In the genomic region with DNA sequence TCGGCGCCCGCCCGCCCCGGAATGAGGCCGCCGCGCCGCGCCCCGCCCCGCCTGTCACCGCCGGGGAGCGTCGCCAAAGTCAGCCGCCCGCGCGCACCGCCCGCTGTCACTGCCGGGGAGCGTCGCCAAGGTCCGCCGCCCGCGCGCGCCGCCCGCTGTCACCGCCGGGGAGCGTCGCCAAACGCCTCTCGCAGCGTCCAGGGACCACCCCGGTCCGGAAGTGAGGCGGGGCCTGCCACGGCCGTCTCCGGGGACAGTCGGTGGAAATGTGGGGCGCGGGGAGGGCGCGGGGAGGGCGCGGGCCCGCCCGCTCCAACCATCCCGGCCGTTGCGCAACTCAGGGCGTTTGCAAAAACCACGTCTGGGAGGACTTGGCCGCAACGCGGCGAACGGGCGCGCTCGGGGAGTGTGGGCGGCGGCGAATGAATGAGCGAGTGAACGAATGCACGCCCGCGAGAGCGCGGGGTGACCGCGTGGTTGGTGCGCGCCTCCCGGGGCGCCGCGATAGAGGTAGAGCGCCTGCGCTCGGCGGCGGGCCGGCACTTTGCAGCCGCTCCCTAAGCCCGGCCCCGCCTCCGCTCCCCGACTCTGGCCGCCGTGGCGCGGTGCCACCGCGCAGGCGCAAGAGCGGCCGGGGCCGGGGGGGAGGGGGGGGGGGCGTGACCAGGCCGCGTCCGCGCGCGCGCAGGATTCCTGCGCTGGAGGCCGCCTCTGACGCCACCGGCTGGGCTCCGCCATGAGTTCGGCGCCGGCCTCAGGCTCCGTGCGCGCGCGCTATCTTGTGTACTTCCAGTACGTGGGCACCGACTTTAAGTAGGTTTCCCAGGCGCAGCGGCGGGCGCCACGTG, we compare ENCODE assay signal across 1 cellular context.
TF ChIP-seq lines count a peak whose summit lies in the region.

A gene with protein sequence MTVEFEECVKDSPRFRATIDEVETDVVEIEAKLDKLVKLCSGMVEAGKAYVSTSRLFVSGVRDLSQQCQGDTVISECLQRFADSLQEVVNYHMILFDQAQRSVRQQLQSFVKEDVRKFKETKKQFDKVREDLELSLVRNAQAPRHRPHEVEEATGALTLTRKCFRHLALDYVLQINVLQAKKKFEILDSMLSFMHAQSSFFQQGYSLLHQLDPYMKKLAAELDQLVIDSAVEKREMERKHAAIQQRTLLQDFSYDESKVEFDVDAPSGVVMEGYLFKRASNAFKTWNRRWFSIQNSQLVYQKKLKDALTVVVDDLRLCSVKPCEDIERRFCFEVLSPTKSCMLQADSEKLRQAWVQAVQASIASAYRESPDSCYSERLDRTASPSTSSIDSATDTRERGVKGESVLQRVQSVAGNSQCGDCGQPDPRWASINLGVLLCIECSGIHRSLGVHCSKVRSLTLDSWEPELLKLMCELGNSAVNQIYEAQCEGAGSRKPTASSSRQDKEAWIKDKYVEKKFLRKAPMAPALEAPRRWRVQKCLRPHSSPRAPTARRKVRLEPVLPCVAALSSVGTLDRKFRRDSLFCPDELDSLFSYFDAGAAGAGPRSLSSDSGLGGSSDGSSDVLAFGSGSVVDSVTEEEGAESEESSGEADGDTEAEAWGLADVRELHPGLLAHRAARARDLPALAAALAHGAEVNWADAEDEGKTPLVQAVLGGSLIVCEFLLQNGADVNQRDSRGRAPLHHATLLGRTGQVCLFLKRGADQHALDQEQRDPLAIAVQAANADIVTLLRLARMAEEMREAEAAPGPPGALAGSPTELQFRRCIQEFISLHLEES (minus strand): TSS at position 23 of the 848 bp plus-strand sequence. CDS start 115 bp downstream, outside the sequence.
Gene PUSL1 (plus strand): TSS at position 690 of the 848 bp plus-strand sequence. CDS start 47 bp downstream, at position 737.

TF ChIP-seq in Ishikawa, 13 proteins besides CTCF, POLR2A, EP300 and RAD21 (continued from another document):
- TF ChIP-seq, protein P1, sequence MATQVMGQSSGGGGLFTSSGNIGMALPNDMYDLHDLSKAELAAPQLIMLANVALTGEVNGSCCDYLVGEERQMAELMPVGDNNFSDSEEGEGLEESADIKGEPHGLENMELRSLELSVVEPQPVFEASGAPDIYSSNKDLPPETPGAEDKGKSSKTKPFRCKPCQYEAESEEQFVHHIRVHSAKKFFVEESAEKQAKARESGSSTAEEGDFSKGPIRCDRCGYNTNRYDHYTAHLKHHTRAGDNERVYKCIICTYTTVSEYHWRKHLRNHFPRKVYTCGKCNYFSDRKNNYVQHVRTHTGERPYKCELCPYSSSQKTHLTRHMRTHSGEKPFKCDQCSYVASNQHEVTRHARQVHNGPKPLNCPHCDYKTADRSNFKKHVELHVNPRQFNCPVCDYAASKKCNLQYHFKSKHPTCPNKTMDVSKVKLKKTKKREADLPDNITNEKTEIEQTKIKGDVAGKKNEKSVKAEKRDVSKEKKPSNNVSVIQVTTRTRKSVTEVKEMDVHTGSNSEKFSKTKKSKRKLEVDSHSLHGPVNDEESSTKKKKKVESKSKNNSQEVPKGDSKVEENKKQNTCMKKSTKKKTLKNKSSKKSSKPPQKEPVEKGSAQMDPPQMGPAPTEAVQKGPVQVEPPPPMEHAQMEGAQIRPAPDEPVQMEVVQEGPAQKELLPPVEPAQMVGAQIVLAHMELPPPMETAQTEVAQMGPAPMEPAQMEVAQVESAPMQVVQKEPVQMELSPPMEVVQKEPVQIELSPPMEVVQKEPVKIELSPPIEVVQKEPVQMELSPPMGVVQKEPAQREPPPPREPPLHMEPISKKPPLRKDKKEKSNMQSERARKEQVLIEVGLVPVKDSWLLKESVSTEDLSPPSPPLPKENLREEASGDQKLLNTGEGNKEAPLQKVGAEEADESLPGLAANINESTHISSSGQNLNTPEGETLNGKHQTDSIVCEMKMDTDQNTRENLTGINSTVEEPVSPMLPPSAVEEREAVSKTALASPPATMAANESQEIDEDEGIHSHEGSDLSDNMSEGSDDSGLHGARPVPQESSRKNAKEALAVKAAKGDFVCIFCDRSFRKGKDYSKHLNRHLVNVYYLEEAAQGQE (IDR thresholded peaks at IDR 0.05; ENCODE audit: low read depth), result no peak
